Comparison of ENCODE assay signal across 8 cellular contexts in genomic region chr12:116736962-116737773, GRCh38. TPM values are rescaled to one million over a fixed set of nuclear protein-coding genes. Genes with fewer than 3 reads are reported as not detected.
DNase-seq lines count a peak whose midpoint lies in the region; ATAC-seq, FAIRE-seq and TF ChIP-seq lines count a peak whose summit lies in the region.

No MANE protein-coding gene starts in this region.

- intact Hi-C loops in CD4-positive, alpha-beta T cell (cut with DNase I, micrococcal nuclease), result loop anchor here (5.0 to 10.0 kb wide), 4 partner anchors 185 to 1635 kb away; partner anchors contain the start of genes MED13L (in 1 of the 2), RFC5 (in 1 of the 2) and TAOK3 (in 1 of the 2)
- intact Hi-C loops in HepG2 (cut with micrococcal nuclease; ENCODE audit: unreplicated experiment), result loop anchor here (10.0 kb wide), 1 partner anchor 178 kb away; the partner anchor contains the start of gene FBXW8
- intact Hi-C loops in thyroid gland (cut with DNase I), result no loop called here
- intact Hi-C loops in sciatic nerve (cut with DNase I), result no loop called here

- H3K79me2 ChIP-seq in HepG2 (ENCODE audit: insufficient read depth, low read length), result peaks cover 30% of the 10 kb centered on the region

- peak overlapping the region; percentile 28 for H2AFZ ChIP-seq in HepG2 (ENCODE audit: low read length)

- peak overlapping the region; percentile 87 for H3K9ac ChIP-seq in HepG2 (ENCODE audit: insufficient read depth, low read depth, low read length)

- no peak for TF ChIP-seq POLR2A in HepG2 (IDR thresholded peaks at IDR 0.05; ENCODE audit: insufficient read depth in 1 of 2, low read depth in 2 of 2, low read length in 2 of 2)
- no peak for TF ChIP-seq POLR2A in thyroid gland (IDR thresholded peaks at IDR 0.05)

- H3K36me3 ChIP-seq in HepG2 (replicated peaks in 1 of 2; ENCODE audit: control insufficient read depth in 1 of 2, insufficient read depth in 2 of 2, low read length in 2 of 2) (peaks cover 0 to 3% of the 10 kb centered on the region in 2 experiments; a peak in 2 of 5 replicates), thyroid gland (peaks cover 10 to 13% of the 10 kb centered on the region in 2 donors)

- no peaks in the 10 kb centered on the region for H3K9me3 ChIP-seq in CD4-positive, alpha-beta T cell (ENCODE audit: control insufficient read depth, low read length)
- H3K9me3 ChIP-seq in HepG2 (ENCODE audit: low read length) (no peaks in the 10 kb centered on the region), thyroid gland (no peaks in the 10 kb centered on the region)

- under 1% methylated on average over 20 of the region's 24 CpGs for WGBS in HepG2 (ENCODE audit: low lambda C conversion rate)
- WGBS in thyroid gland, 2 donors, result 1 to 2% methylated on average over 22 to 23 of the region's 24 CpGs

- H3K4me1 ChIP-seq in HepG2 (ENCODE audit: insufficient read depth, low read length), result peaks cover 53% of the 10 kb centered on the region
- peaks cover 28 to 35% of the 10 kb centered on the region in 2 donors for H3K4me1 ChIP-seq in thyroid gland

- POLR2A ChIA-PET in CD4-positive, alpha-beta T cell (lab: Charles Lee), result interaction anchor here (1.0 kb wide), 1 partner anchor 24 kb away, joined by 4 read pairs; no protein-coding TSS in a partner anchor
- POLR2A ChIA-PET in HepG2 (lab: Yijun Ruan, JAX), result interaction anchor here (0.6 to 1.5 kb wide), 3 partner anchors 10 to 174 kb away, joined by 3 to 4 read pairs (median 3); partner anchors contain the start of gene FBXW8

- no peaks in the 10 kb centered on the region for H3K9me3 Mint-ChIP-seq in CD4-positive, alpha-beta T cell

- CTCF ChIA-PET in CD4-positive, alpha-beta T cell (lab: Charles Lee), result interaction anchor here (1.0 kb wide), 1 partner anchor 10 kb away, joined by 3 read pairs; no protein-coding TSS in a partner anchor
- CTCF ChIA-PET in HepG2 (lab: Yijun Ruan, JAX; ENCODE audit: low intra/inter-chr PET ratio, low total read pairs), result no interaction called here

- no peak for ATAC-seq in CD4-positive, alpha-beta T cell (ENCODE audit: poor library complexity)
- ATAC-seq in HepG2 (peak; percentile 1; the same call in 1 of the 3 replicates), sciatic nerve (no peak)

- no peaks in the 10 kb centered on the region for H3K27me3 ChIP-seq in CD4-positive, alpha-beta T cell (ENCODE audit: control insufficient read depth, insufficient read depth, low read length)
- H3K27me3 ChIP-seq in HL-60 (ENCODE audit: insufficient read depth, poor library complexity, severe bottlenecking), result no peaks in the 10 kb centered on the region
- H3K27me3 ChIP-seq in HepG2 (ENCODE audit: control insufficient read depth in 1 of 2, insufficient read depth in 2 of 2, low read length in 2 of 2), result no peaks in the 10 kb centered on the region; a peak in 1 of 5 replicates
- no peaks in the 10 kb centered on the region for H3K27me3 ChIP-seq in thyroid gland

- TF ChIP-seq EP300 in HepG2 (IDR thresholded peaks at IDR 0.05; ENCODE audit: low read depth in 2 of 2, low read length in 2 of 2) (no peak), HepG2 (CRISPR knock-in tag; IDR thresholded peaks at IDR 0.05; ENCODE audit: borderline replicate concordance) (no peak)

- H4K20me1 ChIP-seq in HepG2 (ENCODE audit: insufficient read depth, low read length), result no peaks in the 10 kb centered on the region; the same call in 1 of the 2 replicates

- peak overlapping the region; percentile 73 for H3K27ac Mint-ChIP-seq in CD4-positive, alpha-beta T cell

- H3K36me3 Mint-ChIP-seq in CD4-positive, alpha-beta T cell (ENCODE audit: low read depth), result peaks cover 36% of the 10 kb centered on the region

- no peak for FAIRE-seq in HepG2 (lab: Jason Lieb, UNC)

- peaks cover 39% of the 10 kb centered on the region for H3K4me1 Mint-ChIP-seq in CD4-positive, alpha-beta T cell (ENCODE audit: low read depth)

- TF ChIP-seq RAD21 in HepG2 (CRISPR knock-in tag; IDR thresholded peaks at IDR 0.05), result no peak

- peak overlapping the region; percentile 39 for H3K27ac ChIP-seq in CD4-positive, alpha-beta T cell (ENCODE audit: low read depth, low read length)
- H3K27ac ChIP-seq in HL-60 (replicated peaks) (no peak overlapping the region), HepG2 (ENCODE audit: extremely low read length, insufficient read depth, low read length) (peak overlapping the region; percentile 63), thyroid gland (peak overlapping the region; percentile 70 to 87 (median 79))

- peak overlapping the region; percentile 91 for H3K4me2 ChIP-seq in HepG2 (ENCODE audit: low read depth, low read length)

- no peak for DNase-seq in CD4-positive, alpha-beta T cell
- DNase-seq in HL-60 (ENCODE audit: low read depth in 1 of 2, low spot score in 1 of 2) (peak in 1 of 2 experiments; percentile 49), astrocyte of the cerebellum (ENCODE audit: low read depth) (no peak), HepG2 (ENCODE audit: low spot score) (no peak), thyroid gland (peak in 1 of 2 donors; percentile 46), sciatic nerve (ENCODE audit: low spot score) (no peak), Kasumi-1 (lab: John Stamatoyannopoulos, UW) (no peak), SW 1271 (lab: John Stamatoyannopoulos, UW) (no peak)

- TF ChIP-seq CTCF in CD4-positive, alpha-beta T cell (IDR thresholded peaks at IDR 0.05), result no peak
- TF ChIP-seq CTCF in HL-60 (IDR thresholded peaks at IDR 0.05; ENCODE audit: insufficient read depth, low read length) (no peak), astrocyte of the cerebellum (IDR thresholded peaks at IDR 0.05; ENCODE audit: low read depth, low read length, missing control alignments) (no peak), HepG2 (CRISPR knock-in tag; IDR thresholded peaks at IDR 0.05) (no peak), thyroid gland (IDR thresholded peaks at IDR 0.05) (no peak)

- no peaks in the 10 kb centered on the region for H3K27me3 Mint-ChIP-seq in CD4-positive, alpha-beta T cell

- H3K4me3 ChIP-seq in HL-60 (replicated peaks; ENCODE audit: insufficient read depth, low read length) (peak overlapping the region; percentile 94), astrocyte of the cerebellum (ENCODE audit: low read depth, low read length) (peak overlapping the region; percentile 80), HepG2 (replicated peaks in 1 of 3; ENCODE audit: insufficient read depth in 1 of 3, low read depth in 2 of 3, low read length in 3 of 3) (peak overlapping the region; percentile 76 to 97 (median 89)), thyroid gland (replicated peaks in 1 of 3) (peak overlapping the region; percentile 56 to 82 (median 77))

- peak overlapping the region; percentile 89 for H3K4me3 Mint-ChIP-seq in CD4-positive, alpha-beta T cell

- in situ Hi-C loops in astrocyte of the cerebellum (cut with HindIII; ENCODE audit: low sequenced_read_pairs), result no loop called here
- in situ Hi-C loops in HepG2 (cut with HindIII; ENCODE audit: extremely low pct_ligation_motif_present, low pct_unique_long_range_greater_than_20kb), result no loop called here

- BruUV-seq in HepG2 (replicated peaks; lab: Mats Ljungman, UMichigan), result TSS peak; percentile 51

RNA-seq across cellular contexts. Expression of gene SPRING1, which starts 0.7 kb away (rescaled TPM):
- 1 to 10 TPM; 7.6 to 7.8 TPM for total RNA-seq in CD4-positive, alpha-beta T cell
- total RNA-seq in HepG2 (2016; rRNA removed; fragmentation: Illumina TruSeq; extraction: Trizol) (51.8 and 65.6 TPM in 2 replicates), thyroid gland (100 to 1,000 TPM in 2 of 4 donors, 10 to 100 TPM in 2; 88.0 to 163 (median 124) TPM), sciatic nerve (20.2 TPM)
- 73.3 and 84.9 TPM in 2 replicates for total RNA-seq in HepG2 (2016; cell fraction: cytosol; rRNA removed; fragmentation: Illumina TruSeq; extraction: Trizol; ENCODE audit: low read depth)
- 52.8 and 55.9 TPM in 2 replicates for total RNA-seq in HepG2 (2016; cell fraction: insoluble cytoplasmic fraction; rRNA removed; fragmentation: Illumina TruSeq; extraction: Trizol)
- 130 and 144 TPM in 2 replicates for total RNA-seq in HepG2 (2016; cell fraction: membrane; rRNA removed; fragmentation: Illumina TruSeq; extraction: Trizol)
- 23.5 and 30.9 TPM in 2 replicates for total RNA-seq in HepG2 (2016; cell fraction: nucleus; rRNA removed; fragmentation: Illumina TruSeq; extraction: Trizol)
- 16.1 and 20.0 TPM in 2 replicates for polyA plus RNA-seq in HepG2 (2011; rRNA removed)
- 10.7 and 16.5 TPM in 2 replicates for polyA plus RNA-seq in HepG2 (2011; cell fraction: cytosol; rRNA removed)
- polyA plus RNA-seq in HepG2 (2011; cell fraction: nucleus; rRNA removed), result 6.8 and 7.2 TPM in 2 replicates
- 9.0 and 11.3 TPM in 2 replicates for polyA plus RNA-seq in HepG2 (2012)
- 87.5 and 98.3 TPM in 2 replicates for polyA plus RNA-seq in HepG2 (2016; cell fraction: cytosol; fragmentation: Illumina TruSeq; extraction: Trizol; ENCODE audit: low read depth)
- 40.6 and 42.1 TPM in 2 replicates for polyA plus RNA-seq in HepG2 (2016; cell fraction: insoluble cytoplasmic fraction; fragmentation: Illumina TruSeq; extraction: Trizol; ENCODE audit: low read depth)
- polyA plus RNA-seq in HepG2 (2016; cell fraction: membrane; fragmentation: Illumina TruSeq; extraction: Trizol; ENCODE audit: low read depth), result 97.7 TPM in 2 replicates
- 25.0 and 26.3 TPM in 2 replicates for polyA plus RNA-seq in HepG2 (2016; cell fraction: nucleus; fragmentation: Illumina TruSeq; extraction: Trizol; ENCODE audit: insufficient read depth, low read depth)
- 26.4 and 35.5 TPM in 2 replicates for polyA minus RNA-seq in HepG2 (2011; rRNA and poly(A)+ RNA removed; ENCODE audit: low replicate concordance)
- 16.0 TPM in 2 replicates for polyA minus RNA-seq in HepG2 (2011; cell fraction: cytosol; rRNA and poly(A)+ RNA removed)
- 8.1 and 10.8 TPM in 2 replicates for polyA minus RNA-seq in HepG2 (2011; cell fraction: nucleus; rRNA and poly(A)+ RNA removed)

RNA-seq across cellular contexts. Expression of gene RNFT2, which starts 0.9 kb away (rescaled TPM):
- 1 to 10 TPM; 4.9 to 6.0 TPM for total RNA-seq in CD4-positive, alpha-beta T cell
- 7.1 and 8.3 TPM in 2 replicates for total RNA-seq in HepG2 (2016; rRNA removed; fragmentation: Illumina TruSeq; extraction: Trizol)
- total RNA-seq in HepG2 (2016; cell fraction: cytosol; rRNA removed; fragmentation: Illumina TruSeq; extraction: Trizol; ENCODE audit: low read depth), result 4.9 and 5.0 TPM in 2 replicates
- 6.1 and 7.2 TPM in 2 replicates for total RNA-seq in HepG2 (2016; cell fraction: insoluble cytoplasmic fraction; rRNA removed; fragmentation: Illumina TruSeq; extraction: Trizol)
- 7.4 and 8.0 TPM in 2 replicates for total RNA-seq in HepG2 (2016; cell fraction: membrane; rRNA removed; fragmentation: Illumina TruSeq; extraction: Trizol)
- total RNA-seq in HepG2 (2016; cell fraction: nucleus; rRNA removed; fragmentation: Illumina TruSeq; extraction: Trizol), result 7.7 and 9.7 TPM in 2 replicates
- polyA plus RNA-seq in HepG2 (2011; rRNA removed), result 3.3 and 3.4 TPM in 2 replicates
- 2.2 and 2.3 TPM in 2 replicates for polyA plus RNA-seq in HepG2 (2011; cell fraction: cytosol; rRNA removed)
- polyA plus RNA-seq in HepG2 (2011; cell fraction: nucleus; rRNA removed), result 3.3 and 4.4 TPM in 2 replicates
- 1.6 and 3.2 TPM in 2 replicates for polyA plus RNA-seq in HepG2 (2012)
- polyA plus RNA-seq in HepG2 (2016; cell fraction: cytosol; fragmentation: Illumina TruSeq; extraction: Trizol; ENCODE audit: low read depth), result 1.2 TPM in 2 replicates
- polyA plus RNA-seq in HepG2 (2016; cell fraction: insoluble cytoplasmic fraction; fragmentation: Illumina TruSeq; extraction: Trizol; ENCODE audit: low read depth), result 2.3 and 3.9 TPM in 2 replicates
- polyA plus RNA-seq in HepG2 (2016; cell fraction: membrane; fragmentation: Illumina TruSeq; extraction: Trizol; ENCODE audit: low read depth), result 3.2 and 3.7 TPM in 2 replicates
- 10.6 and 13.3 TPM in 2 replicates for polyA plus RNA-seq in HepG2 (2016; cell fraction: nucleus; fragmentation: Illumina TruSeq; extraction: Trizol; ENCODE audit: insufficient read depth, low read depth)
- 12.6 and 43.4 TPM in 2 replicates for polyA minus RNA-seq in HepG2 (2011; rRNA and poly(A)+ RNA removed; ENCODE audit: low replicate concordance)
- polyA minus RNA-seq in HepG2 (2011; cell fraction: cytosol; rRNA and poly(A)+ RNA removed), result 5.0 and 6.7 TPM in 2 replicates
- polyA minus RNA-seq in HepG2 (2011; cell fraction: nucleus; rRNA and poly(A)+ RNA removed), result 5.2 TPM in 2 replicates
- total RNA-seq in thyroid gland, result 1 to 10 TPM; 2.3 to 5.0 (median 4.5) TPM
- 6.6 TPM for total RNA-seq in sciatic nerve

Comparison
In these comparisons a context has a peak if more than half of its experiments do, and no peak if none do; other contexts are left out.
1. intact Hi-C loops: an anchor here in CD4-positive, alpha-beta T cell (5.0 to 10.0 kb wide) and HepG2 (10.0 kb wide); none called in thyroid gland and sciatic nerve.